In genomic region chr1:116375165-116375883, GRCh38 we compare ENCODE assay signal across 8 cellular contexts. TPM values are rescaled to one million over a fixed set of nuclear protein-coding genes. Genes with fewer than 3 reads are reported as not detected.
DNase-seq lines count a peak whose midpoint lies in the region; ATAC-seq and TF ChIP-seq lines count a peak whose summit lies in the region.

No MANE protein-coding gene starts in this region.

- no peak for ATAC-seq in HG02759 (IDR thresholded peaks at IDR 0.05; ENCODE audit: unreplicated experiment)
- no peak for ATAC-seq in GM18520 (IDR thresholded peaks at IDR 0.05; ENCODE audit: unreplicated experiment)
- ATAC-seq in GM18909 (IDR thresholded peaks at IDR 0.05; ENCODE audit: poor library complexity, unreplicated experiment), result no peak

- POLR2A ChIA-PET in OCI-LY7 (lab: Charles Lee), result interaction anchor here (0.6 to 2.6 kb wide), 16 partner anchors 9 to 1875 kb away, joined by 3 to 13 read pairs (median 6); no protein-coding TSS in a partner anchor

- peaks cover 7% of the 10 kb centered on the region for H3K36me3 Mint-ChIP-seq in endothelial cell (ENCODE audit: low read depth, unreplicated experiment)

- DNase-seq in EH (ENCODE audit: low read depth), result peak; percentile 31
- DNase-seq in OCI-LY7 (ENCODE audit: low spot score), result peak; percentile 23
- DNase-seq in endothelial cell (ENCODE audit: low spot score), result no peak
- DNase-seq in osteoblast (ENCODE audit: insufficient read length, low spot score, missing footprints), result no peak
- no peak for DNase-seq in germinal center (ENCODE audit: low spot score)

- H3K4me3 ChIP-seq in OCI-LY7 (ENCODE audit: low read depth, low read length, poor library complexity, severe bottlenecking) (peak overlapping the region; percentile 74), osteoblast (ENCODE audit: insufficient read depth, low read length) (peak overlapping the region; percentile 81)

- peak overlapping the region; percentile 68 for H3K27ac Mint-ChIP-seq in endothelial cell (ENCODE audit: unreplicated experiment)

- H3K27me3 ChIP-seq in osteoblast (ENCODE audit: insufficient read depth, low read length), result peaks cover 7% of the 10 kb centered on the region

- H3K9me3 ChIP-seq in OCI-LY7 (ENCODE audit: low read length) (no peaks in the 10 kb centered on the region), osteoblast (ENCODE audit: low read depth, low read length) (no peaks in the 10 kb centered on the region)

- peaks cover 70% of the 10 kb centered on the region for H3K79me2 ChIP-seq in OCI-LY7 (ENCODE audit: insufficient read depth, low read depth, low read length)
- H3K79me2 ChIP-seq in osteoblast (ENCODE audit: insufficient read depth, low read length), result peaks cover 49% of the 10 kb centered on the region

- H2AFZ ChIP-seq in OCI-LY7 (ENCODE audit: low read length) (no peak overlapping the region), osteoblast (ENCODE audit: low read length) (no peak overlapping the region)

- H3K27ac ChIP-seq in OCI-LY7 (ENCODE audit: low read depth, low read length, poor library complexity, severe bottlenecking), result peak overlapping the region; percentile 70
- peak overlapping the region; percentile 99 for H3K27ac ChIP-seq in osteoblast (ENCODE audit: low read depth, low read length)

- peak overlapping the region; percentile 88 for H3K4me2 ChIP-seq in OCI-LY7 (ENCODE audit: low read length)
- H3K4me2 ChIP-seq in osteoblast (ENCODE audit: insufficient read depth, low read length), result peak overlapping the region; percentile 82

- peaks cover 46% of the 10 kb centered on the region for H4K20me1 ChIP-seq in OCI-LY7 (ENCODE audit: insufficient read depth, low read length)
- peaks cover 15% of the 10 kb centered on the region for H4K20me1 ChIP-seq in osteoblast (ENCODE audit: insufficient read depth, low read length)

- intact Hi-C loops in OCI-LY7 (cut with micrococcal nuclease; ENCODE audit: unreplicated experiment), result loop anchor here (5.0 kb wide), 2 partner anchors 143 to 223 kb away; no protein-coding TSS in a partner anchor

- CTCF ChIA-PET in OCI-LY7 (lab: Charles Lee; ENCODE audit: unreplicated experiment), result no interaction called here

- peaks cover 63% of the 10 kb centered on the region for H3K4me1 ChIP-seq in OCI-LY7 (ENCODE audit: insufficient read depth, low read length, poor library complexity, severe bottlenecking)
- H3K4me1 ChIP-seq in osteoblast (ENCODE audit: insufficient read depth, low read length), result peaks cover 61% of the 10 kb centered on the region

- peaks cover 41% of the 10 kb centered on the region for H3K4me1 Mint-ChIP-seq in endothelial cell (ENCODE audit: unreplicated experiment)

- no TSS peak for BruUV-seq in OCI-LY7 (replicated peaks; lab: Mats Ljungman, UMichigan)

- H3K4me3 Mint-ChIP-seq in endothelial cell (ENCODE audit: unreplicated experiment), result peak overlapping the region; percentile 97

- H3K9me2 ChIP-seq in OCI-LY7 (ENCODE audit: insufficient read depth, low read length), result no peaks in the 10 kb centered on the region

- H3K9me3 Mint-ChIP-seq in endothelial cell (ENCODE audit: unreplicated experiment), result no peaks in the 10 kb centered on the region

- peaks cover 10% of the 10 kb centered on the region for H3K27me3 Mint-ChIP-seq in endothelial cell (ENCODE audit: unreplicated experiment)

- H3K36me3 ChIP-seq in OCI-LY7 (ENCODE audit: insufficient read depth, low read length) (peaks cover 39% of the 10 kb centered on the region), osteoblast (ENCODE audit: insufficient read depth, low read length) (no peaks in the 10 kb centered on the region)

- no peak for TF ChIP-seq CTCF in OCI-LY7 (conservative IDR thresholded peaks at IDR 0.05; ENCODE audit: low read length)
- TF ChIP-seq CTCF in endothelial cell (IDR thresholded peaks at IDR 0.05; ENCODE audit: unreplicated experiment), result no peak
- TF ChIP-seq CTCF in osteoblast (IDR thresholded peaks at IDR 0.05; ENCODE audit: extremely low read depth, low read depth, low read length), result no peak

RNA-seq across cellular contexts. Expression of gene ATP1A1, which starts 2.3 kb away (rescaled TPM):
- total RNA-seq in OCI-LY7 (2014; rRNA removed; shearing (Covaris generic)), result 66.8 and 74.4 TPM in 2 replicates
- total RNA-seq in OCI-LY7 (2022) (183 and 186 TPM in 2 replicates), endothelial cell (ENCODE audit: unreplicated experiment) (156 TPM), osteoblast (120 and 122 TPM in 2 replicates)

Comparison
In these comparisons a context has a peak if more than half of its experiments do, and no peak if none do; other contexts are left out.
1. DNase-seq: peak in EH (single experiment) and OCI-LY7 (single experiment); none in endothelial cell (single experiment), osteoblast (single experiment) and germinal center (single experiment).